ENCODE assay signal across 8 cellular contexts in genomic region chr16:48164907-48165715, GRCh38.
A peak's percentile ranks its signal among the peaks of the same experiment; 100 is the strongest.
DNase-seq lines count a peak whose midpoint lies in the region; ATAC-seq lines count a peak whose summit lies in the region.

No MANE protein-coding gene starts in this region.

- DNase-seq in DMS153 treated with DMSO at 0.1 percent for 48 hours (lab: John Stamatoyannopoulos, UW; ENCODE audit: unreplicated experiment) (peak; percentile 4), DMS153 (lab: John Stamatoyannopoulos, UW) (no peak), NCI-H2227 treated with DMSO at 0.1 percent for 48 hours (lab: John Stamatoyannopoulos, UW) (peak; percentile 57), cerebellar cortex (ENCODE audit: low spot score) (peak; percentile 80), kidney glomerular epithelial cell (lab: John Stamatoyannopoulos, UW) (peak; percentile 20)
- peak; percentile 79 for DNase-seq in activated CD4-positive, CD25-positive, alpha-beta regulatory T cell treated with anti-CD3 and anti-CD28 coated beads, Interleukin-2, amount 50 U/mL, for 72 hours
- peak; percentile 59 for DNase-seq in stimulated activated CD4-positive, alpha-beta T cell treated with anti-CD3 and anti-CD28 coated beads, Interleukin-1b, Interleukin-23, amount 100 ng/mL, for 48 hours

- ATAC-seq in HG02884 (IDR thresholded peaks at IDR 0.05; ENCODE audit: unreplicated experiment), result peak; percentile 80
